ENCODE assay signal across 32 cellular contexts in the genomic region with DNA sequence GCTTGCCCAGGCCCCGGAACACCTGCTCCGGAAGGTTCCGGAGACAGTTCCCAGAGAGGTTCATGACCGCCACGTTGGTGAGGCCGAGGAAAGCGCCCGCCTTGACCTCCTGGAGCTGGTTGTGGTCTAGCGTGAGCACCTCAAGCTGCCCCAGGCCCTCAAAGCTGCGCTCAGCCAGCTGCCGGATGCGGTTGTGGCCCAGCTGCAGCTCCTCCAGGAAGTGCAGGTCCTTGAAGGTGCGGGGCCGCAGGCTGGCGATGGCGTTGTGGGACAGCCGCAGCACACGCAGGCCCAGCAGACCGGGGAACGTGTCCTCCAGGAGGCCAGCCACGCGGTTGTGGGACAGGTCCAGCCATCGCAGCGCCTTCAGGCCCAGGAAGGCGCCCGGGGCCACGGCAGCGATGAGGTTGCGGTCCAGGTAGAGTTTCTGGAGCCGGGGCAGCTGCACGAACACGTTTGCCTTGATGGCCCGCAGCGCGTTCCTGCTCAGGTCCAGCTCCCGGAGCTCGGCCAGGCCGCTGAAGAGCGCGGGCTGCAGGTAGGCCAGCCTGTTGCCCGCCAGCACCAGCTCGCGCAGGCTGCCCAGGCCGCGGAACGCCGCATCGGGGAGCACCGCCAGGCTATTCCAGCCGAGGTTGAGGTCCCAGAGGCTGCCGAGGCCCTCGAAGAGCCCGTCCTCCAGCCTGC. TPM values are rescaled to one million over a fixed set of nuclear protein-coding genes. Genes with fewer than 3 reads are reported as not detected.
A peak's percentile ranks its signal among the peaks of the same experiment; 100 is the strongest.
DNase-seq lines count a peak whose midpoint lies in the region; ATAC-seq and TF ChIP-seq lines count a peak whose summit lies in the region.
"Had no signal": no experiment of that assay in that cellular context is flagged by ENCODE, and none has a peak within 500 bp of the region (broad histone marks: within the 10 kb centered on the region; RNA-seq: fewer than 3 reads in every experiment).

No MANE protein-coding gene starts in this region.

- H3K9me3 Mint-ChIP-seq in GM23338 (peaks cover 3% of the 10 kb centered on the region; the same call in 2 of the 3 replicates), endothelial cell (ENCODE audit: unreplicated experiment) (no peaks in the 10 kb centered on the region), osteocyte (ENCODE audit: unreplicated experiment) (no peaks in the 10 kb centered on the region)
- H3K9me3 Mint-ChIP-seq: activated CD4-positive, alpha-beta memory T cell treated with anti-CD3 and anti-CD28 coated beads for 36 hours; activated naive CD4-positive, alpha-beta T cell treated with anti-CD3 and anti-CD28 coated beads, Interleukin-2, amount 50 U/mL, for 24 hours; activated T-helper 1 cell treated with anti-CD3 and anti-CD28 coated beads, Interleukin-12 subunit alpha, Interleukin-12 subunit beta, Interleukin-2, Interleukin-4 antibody, amounts not matched to agents 30 ng/mL and 10 ng/mL and 1 ng/mL, durations not matched to agents 14 hours and 24 hours and 36 hours; naive B cell; T-helper 1 cell treated with Interleukin-12 subunit alpha and Interleukin-12 subunit beta and Interleukin-4 antibody, amounts not matched to agents 30 μg/mL and 1 μg/mL, for 36 hours had no signal

- no peak overlapping the region for H2AFZ ChIP-seq in GM23338

- no peak for ATAC-seq in GM23338
- ATAC-seq in SK-N-SH treated with all-trans-retinoic acid at 6 μM for 48 hours: no peak

- H3K27ac Mint-ChIP-seq in GM23338 (no peak overlapping the region), endothelial cell (ENCODE audit: unreplicated experiment) (no peak overlapping the region), osteocyte (ENCODE audit: unreplicated experiment) (no peak overlapping the region)
- H3K27ac Mint-ChIP-seq: activated CD4-positive, alpha-beta memory T cell treated with anti-CD3 and anti-CD28 coated beads for 36 hours; activated naive CD4-positive, alpha-beta T cell treated with anti-CD3 and anti-CD28 coated beads, Interleukin-2, amount 50 U/mL, for 24 hours; activated T-helper 1 cell treated with anti-CD3 and anti-CD28 coated beads, Interleukin-12 subunit alpha, Interleukin-12 subunit beta, Interleukin-2, Interleukin-4 antibody, amounts not matched to agents 30 ng/mL and 10 ng/mL and 1 ng/mL, durations not matched to agents 14 hours and 24 hours and 36 hours; naive B cell; T-helper 1 cell treated with Interleukin-12 subunit alpha and Interleukin-12 subunit beta and Interleukin-4 antibody, amounts not matched to agents 30 μg/mL and 1 μg/mL, for 36 hours had no signal

- no peaks in the 10 kb centered on the region for H3K27me3 ChIP-seq in GM23338 (ENCODE audit: insufficient read depth)
- H3K27me3 ChIP-seq: breast epithelium, thyroid gland, vagina had no signal

- peak; percentile 2 for DNase-seq in activated gamma-delta T cell treated with Interleukin-2 at 50 U/mL for 16 hours
- DNase-seq in activated gamma-delta T cell (lab: John Stamatoyannopoulos, UW): no peak
- peak; percentile 28 for DNase-seq in GM23338 (ENCODE audit: low spot score)
- peak; percentile 4 for DNase-seq in endothelial cell (ENCODE audit: low spot score)
- DNase-seq in osteocyte (ENCODE audit: extremely low spot score, unreplicated experiment): peak; percentile 83
- DNase-seq in GM10266 (ENCODE audit: extremely low spot score): no peak
- no peak for DNase-seq in NCI-H2227 (lab: John Stamatoyannopoulos, UW; ENCODE audit: unreplicated experiment)
- DNase-seq: activated CD4-positive, alpha-beta memory T cell treated with anti-CD3 and anti-CD28 coated beads for 36 hours; activated CD4-positive, CD25-positive, alpha-beta regulatory T cell; Calu3; DMS79; effector CD4-positive, alpha-beta T cell; GF-D8; KBM-7; midbrain; naive B cell; NCI-H1092; NCI-H1694 treated with DMSO at 0.1 percent for 48 hours; NCI-H510A treated with DMSO at 0.1 percent for 48 hours; retina; RPMI8226; thyroid gland had no signal

- H3K27me3 Mint-ChIP-seq in GM23338 (ENCODE audit: insufficient read depth, low read depth, poor library complexity) (no peaks in the 10 kb centered on the region), endothelial cell (ENCODE audit: unreplicated experiment) (no peaks in the 10 kb centered on the region), osteocyte (ENCODE audit: unreplicated experiment) (no peaks in the 10 kb centered on the region)
- H3K27me3 Mint-ChIP-seq: activated CD4-positive, alpha-beta memory T cell treated with anti-CD3 and anti-CD28 coated beads for 36 hours; activated naive CD4-positive, alpha-beta T cell treated with anti-CD3 and anti-CD28 coated beads, Interleukin-2, amount 50 U/mL, for 24 hours; naive B cell had no signal

- no peak overlapping the region for H3K27ac ChIP-seq in GM23338 (ENCODE audit: low read depth)
- H3K27ac ChIP-seq: breast epithelium, SK-N-MC, thyroid gland, vagina had no signal

- no peaks in the 10 kb centered on the region for H3K4me1 Mint-ChIP-seq in GM23338
- H3K4me1 Mint-ChIP-seq in endothelial cell (ENCODE audit: unreplicated experiment): no peaks in the 10 kb centered on the region
- no peaks in the 10 kb centered on the region for H3K4me1 Mint-ChIP-seq in osteocyte (ENCODE audit: unreplicated experiment)
- H3K4me1 Mint-ChIP-seq: activated naive CD4-positive, alpha-beta T cell treated with anti-CD3 and anti-CD28 coated beads, Interleukin-2, amount 50 U/mL, for 24 hours had no signal

- no peaks in the 10 kb centered on the region for H3K36me3 ChIP-seq in GM23338 (ENCODE audit: insufficient read depth)
- H3K36me3 ChIP-seq: breast epithelium had no signal

- peaks cover 2% of the 10 kb centered on the region; the same call in 1 of the 2 replicates for H3K79me2 ChIP-seq in GM23338 (replicated peaks; ENCODE audit: insufficient read depth)

- H3K4me3 ChIP-seq in GM23338: no peak overlapping the region
- H3K4me3 ChIP-seq: breast epithelium, SK-N-MC, thyroid gland, vagina had no signal

- H3K4me1 ChIP-seq in GM23338 (ENCODE audit: insufficient read depth): no peaks in the 10 kb centered on the region

- H3K4me3 Mint-ChIP-seq in GM23338 (no peak overlapping the region), endothelial cell (ENCODE audit: unreplicated experiment) (no peak overlapping the region), osteocyte (ENCODE audit: unreplicated experiment) (no peak overlapping the region)
- H3K4me3 Mint-ChIP-seq: activated CD4-positive, alpha-beta memory T cell treated with anti-CD3 and anti-CD28 coated beads for 36 hours; activated naive CD4-positive, alpha-beta T cell treated with anti-CD3 and anti-CD28 coated beads, Interleukin-2, amount 50 U/mL, for 24 hours; activated T-helper 1 cell treated with anti-CD3 and anti-CD28 coated beads, Interleukin-12 subunit alpha, Interleukin-12 subunit beta, Interleukin-2, Interleukin-4 antibody, amounts not matched to agents 30 ng/mL and 10 ng/mL and 1 ng/mL, durations not matched to agents 14 hours and 24 hours and 36 hours; naive B cell; T-helper 1 cell treated with Interleukin-12 subunit alpha and Interleukin-12 subunit beta and Interleukin-4 antibody, amounts not matched to agents 30 μg/mL and 1 μg/mL, for 36 hours had no signal

- no peaks in the 10 kb centered on the region for H4K20me1 ChIP-seq in GM23338 (replicated peaks; ENCODE audit: insufficient read depth)

- no peak for TF ChIP-seq CTCF in GM23338 (conservative IDR thresholded peaks at IDR 0.05; ENCODE audit: low read depth in 2 of 2)
- TF ChIP-seq CTCF in endothelial cell (IDR thresholded peaks at IDR 0.05; ENCODE audit: unreplicated experiment): no peak
- no peak for TF ChIP-seq CTCF in osteocyte (IDR thresholded peaks at IDR 0.05)
- no peak for TF ChIP-seq CTCF in GM10266 (IDR thresholded peaks at IDR 0.05; ENCODE audit: control insufficient read depth, insufficient read depth, low read depth, missing control alignments)

- peaks cover 9% of the 10 kb centered on the region; the same call in 2 of the 3 replicates for H3K36me3 Mint-ChIP-seq in GM23338 (ENCODE audit: low read depth)
- H3K36me3 Mint-ChIP-seq in endothelial cell (ENCODE audit: low read depth, unreplicated experiment): peaks cover 3% of the 10 kb centered on the region
- H3K36me3 Mint-ChIP-seq in osteocyte (ENCODE audit: unreplicated experiment): peaks cover 5% of the 10 kb centered on the region
- H3K36me3 Mint-ChIP-seq: activated naive CD4-positive, alpha-beta T cell treated with anti-CD3 and anti-CD28 coated beads, Interleukin-2, amount 50 U/mL, for 24 hours had no signal

- H3K9me2 ChIP-seq in GM23338 (ENCODE audit: insufficient read depth): no peaks in the 10 kb centered on the region

- no peaks in the 10 kb centered on the region for H3F3A ChIP-seq in GM23338 (replicated peaks; ENCODE audit: low read depth)

- no peak overlapping the region for H3K4me2 ChIP-seq in GM23338

TF ChIP-seq in GM23338, 12 proteins besides CTCF, POLR2A, EP300 and RAD21 (continues in another document):
- TF ChIP-seq ZNF114 (CRISPR knock-in tag; IDR thresholded peaks at IDR 0.05): no peak

TF ChIP-seq in SK-N-SH treated with all-trans-retinoic acid at 6 μM for 48 hours, 23 proteins besides CTCF, POLR2A, EP300 and RAD21:
- no peak for TF ChIP-seq OSR1 (CRISPR knock-in tag; IDR thresholded peaks at IDR 0.05)
- TF ChIP-seq PPARA (CRISPR knock-in tag; IDR thresholded peaks at IDR 0.05; ENCODE audit: borderline replicate concordance): no peak
- TF ChIP-seq ZNF70 (CRISPR knock-in tag; IDR thresholded peaks at IDR 0.05): no peak
- no peak for TF ChIP-seq ZC3H10 (CRISPR knock-in tag; IDR thresholded peaks at IDR 0.05)

RNA-seq across cellular contexts. Expression of a gene that starts 2.1 kb away (rescaled TPM):
- not detected in 2 replicates for total RNA-seq in GM23338 (2014; rRNA removed; shearing (Covaris generic))
- 0.16 TPM in 1 of 2 replicates, not detected in the other for polyA plus RNA-seq in GM23338 (2016; fragmentation: Nextera tagmentation; extraction: Ambion mirVana)
- total RNA-seq in endothelial cell (ENCODE audit: unreplicated experiment) (not detected), osteocyte (0.34 and 0.43 TPM in 2 replicates)
- total RNA-seq: A172; activated CD4-positive, alpha-beta memory T cell treated with anti-CD3 and anti-CD28 coated beads for 36 hours; activated T-helper 1 cell treated with anti-CD3 and anti-CD28 coated beads, Interleukin-12 subunit alpha, Interleukin-12 subunit beta, Interleukin-2, Interleukin-4 antibody, amounts not matched to agents 30 ng/mL and 10 ng/mL and 1 ng/mL, durations not matched to agents 14 hours and 24 hours and 36 hours; Calu3; glomerular endothelial cell; H4; vagina had no signal

RNA-seq across cellular contexts. Expression of a gene that starts 8.6 kb away (rescaled TPM):
- total RNA-seq in GM23338 (2014; rRNA removed; shearing (Covaris generic)): 143 and 175 TPM in 2 replicates
- 79.0 and 79.4 TPM in 2 replicates for polyA plus RNA-seq in GM23338 (2016; fragmentation: Nextera tagmentation; extraction: Ambion mirVana)
- total RNA-seq in endothelial cell (ENCODE audit: unreplicated experiment) (49.8 TPM), osteocyte (55.5 and 56.3 TPM in 2 replicates)

RNA-seq across cellular contexts. Expression of a gene that starts 9.0 kb away (rescaled TPM):
- 34.7 and 42.8 TPM in 2 replicates for total RNA-seq in GM23338 (2014; rRNA removed; shearing (Covaris generic))
- polyA plus RNA-seq in GM23338 (2016; fragmentation: Nextera tagmentation; extraction: Ambion mirVana): 27.1 and 33.9 TPM in 2 replicates
- total RNA-seq in endothelial cell (ENCODE audit: unreplicated experiment): 52.9 TPM
- 52.8 and 53.4 TPM in 2 replicates for total RNA-seq in osteocyte

RNA-seq across cellular contexts. Expression of a gene that starts 18.5 kb away (rescaled TPM):
- total RNA-seq in GM23338 (2014; rRNA removed; shearing (Covaris generic)): 223 and 248 TPM in 2 replicates
- 370 and 391 TPM in 2 replicates for polyA plus RNA-seq in GM23338 (2016; fragmentation: Nextera tagmentation; extraction: Ambion mirVana)
- total RNA-seq in endothelial cell (ENCODE audit: unreplicated experiment) (62.7 TPM), osteocyte (70.9 and 73.9 TPM in 2 replicates)

RNA-seq across cellular contexts. Expression of a gene that starts 18.8 kb away (rescaled TPM):
- 15.0 and 17.3 TPM in 2 replicates for total RNA-seq in GM23338 (2014; rRNA removed; shearing (Covaris generic))
- polyA plus RNA-seq in GM23338 (2016; fragmentation: Nextera tagmentation; extraction: Ambion mirVana): 4.1 TPM in 2 replicates
- total RNA-seq in endothelial cell (ENCODE audit: unreplicated experiment) (25.4 TPM), osteocyte (21.5 and 22.4 TPM in 2 replicates)

Comparison
In these comparisons a context has a peak if more than half of its experiments do, and no peak if none do; other contexts are left out.
1. DNase-seq: peak in activated gamma-delta T cell treated with Interleukin-2 at 50 U/mL for 16 hours (single experiment), GM23338 (single experiment), endothelial cell (single experiment) and osteocyte (single experiment); none in activated gamma-delta T cell (single experiment), GM10266 (single experiment) and NCI-H2227 (single experiment).